ENCODE assay signal across 23 cellular contexts in the genomic region with DNA sequence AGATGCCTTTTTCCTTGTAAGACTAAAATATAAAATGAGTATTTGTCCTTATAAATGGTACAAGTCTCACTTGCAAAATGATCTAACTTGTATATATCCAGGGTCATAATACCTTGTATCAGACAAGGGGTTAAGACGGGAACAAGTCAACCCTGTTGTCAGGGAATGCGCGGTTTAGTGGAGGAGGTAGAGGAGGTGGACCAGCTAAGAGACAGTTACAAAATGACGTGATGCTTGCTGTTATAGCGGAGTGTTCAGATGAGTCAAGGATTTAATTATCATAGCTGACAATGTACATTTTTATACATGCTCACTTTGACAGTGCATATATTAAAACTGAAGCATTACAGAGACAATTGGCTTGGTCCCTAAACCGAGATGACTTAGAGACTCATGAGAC.
"Had no signal": no experiment of that assay in that cellular context is flagged by ENCODE, and none has a peak within 500 bp of the region (broad histone marks: within the 10 kb centered on the region; RNA-seq: fewer than 3 reads in every experiment).

No MANE protein-coding gene starts in this region.

- H3K36me3 ChIP-seq: SJSA1 had no signal

- H3K9ac ChIP-seq: KMS-11 had no signal

- H3K27me3 ChIP-seq: SJSA1 had no signal

- H3K4me3 ChIP-seq: K562, SJSA1, SK-N-MC had no signal

- H3K4me1 Mint-ChIP-seq: IgD-negative memory B cell had no signal

- H3K4me2 ChIP-seq: KMS-11 had no signal

- ATAC-seq: K562 had no signal

- H3K36me3 Mint-ChIP-seq: IgD-negative memory B cell had no signal

- H3K9me3 ChIP-seq: SJSA1 had no signal

- H3K4me3 Mint-ChIP-seq: IgD-negative memory B cell had no signal

- H3K27ac ChIP-seq: HL-60, KMS-11, SJSA1, SK-N-MC had no signal

- H3K9me3 Mint-ChIP-seq: IgD-negative memory B cell had no signal

- DNase-seq: Kasumi-1, MM.1S, NCI-H1092 treated with DMSO at 0.1 percent for 48 hours, NCI-H1436, NCI-H187, NCI-H2029, NCI-H2081 treated with DMSO at 0.1 percent for 48 hours, NCI-H2171, NCI-H226, NCI-H446, NCI-H510A, NCI-H524 treated with DMSO at 0.1 percent for 48 hours, NCI-H69, NCI-H774, Right ventricle myocardium superior, RPMI8226, SIG-M5 had no signal

- H3K27ac Mint-ChIP-seq: IgD-negative memory B cell had no signal

- H3K4me1 ChIP-seq: SJSA1 had no signal
